ENCODE assay signal across 23 cellular contexts in genomic region chr14:102620413-102620812, GRCh38. TPM values are rescaled to one million over a fixed set of nuclear protein-coding genes. Genes with fewer than 3 reads are reported as not detected.
DNase-seq lines count a peak whose midpoint lies in the region; ATAC-seq and TF ChIP-seq lines count a peak whose summit lies in the region.
"Had no signal": no experiment of that assay in that cellular context is flagged by ENCODE, and none has a peak within 500 bp of the region (broad histone marks: within the 10 kb centered on the region; RNA-seq: fewer than 3 reads in every experiment).

No MANE protein-coding gene starts in this region.

- peaks cover 22% of the 10 kb centered on the region for H4K20me1 ChIP-seq in GM23338 (replicated peaks; ENCODE audit: insufficient read depth)

- H2AFZ ChIP-seq in GM23338 = no peak overlapping the region
- H2AFZ ChIP-seq: neural progenitor cell had no signal

- H3K4me1 Mint-ChIP-seq in GM23338 = peaks cover 19% of the 10 kb centered on the region
- peaks cover 39 to 60% of the 10 kb centered on the region in 2 donors for H3K4me1 Mint-ChIP-seq in stimulated activated naive B cell treated with anti-CD40 and anti-IgM and Interleukin-4, amounts not matched to agents 10 μg/mL and 1 μg/mL and 100 μg/mL, for 72 hours

- peaks cover 23% of the 10 kb centered on the region for H3K4me1 ChIP-seq in GM23338 (ENCODE audit: insufficient read depth)
- H3K4me1 ChIP-seq: Caco-2 had no signal

- peaks cover 4% of the 10 kb centered on the region; the same call in 1 of the 3 replicates for H3K36me3 Mint-ChIP-seq in GM23338 (ENCODE audit: low read depth)
- peaks cover 10 to 23% of the 10 kb centered on the region in 2 donors for H3K36me3 Mint-ChIP-seq in stimulated activated naive B cell treated with anti-CD40 and anti-IgM and Interleukin-4, amounts not matched to agents 10 μg/mL and 1 μg/mL and 100 μg/mL, for 72 hours

- peak overlapping the region; percentile 45; the same call in 1 of the 2 replicates for H3K27ac ChIP-seq in GM23338 (ENCODE audit: low read depth)
- H3K27ac ChIP-seq: neural progenitor cell, upper lobe of right lung had no signal

- H3K27me3 ChIP-seq in GM23338 (ENCODE audit: insufficient read depth) = no peaks in the 10 kb centered on the region
- H3K27me3 ChIP-seq in kidney epithelial cell (ENCODE audit: control insufficient read depth, insufficient read depth, low read length) = no peaks in the 10 kb centered on the region
- H3K27me3 ChIP-seq: neural progenitor cell, upper lobe of right lung had no signal

- H3K27me3 Mint-ChIP-seq in GM23338 (ENCODE audit: insufficient read depth, low read depth, poor library complexity) = peaks cover 2% of the 10 kb centered on the region
- no peaks in the 10 kb centered on the region for H3K27me3 Mint-ChIP-seq in stimulated activated naive B cell treated with anti-CD40 and anti-IgM and Interleukin-4, amounts not matched to agents 10 μg/mL and 1 μg/mL and 100 μg/mL, for 72 hours
- H3K27me3 Mint-ChIP-seq: activated naive CD8-positive, alpha-beta T cell treated with anti-CD3 and anti-CD28 coated beads, Interleukin-2, amount 10 ng/mL, durations not matched to agents 7 days and 5 days; stimulated activated naive CD8-positive, alpha-beta T cell treated with anti-CD3 and anti-CD28 coated beads, Interleukin-15, Interleukin-2, amounts not matched to agents 100 ng/mL and 50 ng/mL, for 24 hours had no signal

- H3K4me3 Mint-ChIP-seq in GM23338 = no peak overlapping the region
- no peak overlapping the region for H3K4me3 Mint-ChIP-seq in stimulated activated naive B cell treated with anti-CD40 and anti-IgM and Interleukin-4, amounts not matched to agents 10 μg/mL and 1 μg/mL and 100 μg/mL, for 72 hours
- H3K4me3 Mint-ChIP-seq: activated CD8-positive, alpha-beta T cell treated with anti-CD3 and anti-CD28 coated beads, Interleukin-2, amount 10 ng/mL, durations not matched to agents 7 days and 5 days; activated naive CD8-positive, alpha-beta T cell treated with anti-CD3 and anti-CD28 coated beads, Interleukin-2, amount 10 ng/mL, durations not matched to agents 7 days and 5 days; neural progenitor cell; stimulated activated naive CD8-positive, alpha-beta T cell treated with anti-CD3 and anti-CD28 coated beads, Interleukin-15, Interleukin-2, amounts not matched to agents 100 ng/mL and 50 ng/mL, for 24 hours had no signal

- no peak for ATAC-seq in GM23338
- no peak for ATAC-seq in stimulated activated naive B cell treated with anti-CD40 and anti-IgM and Interleukin-4, amounts not matched to agents 10 μg/mL and 1 μg/mL and 100 μg/mL, for 72 hours (replicated peaks)
- ATAC-seq: activated CD8-positive, alpha-beta T cell treated with anti-CD3 and anti-CD28 coated beads, Interleukin-2, amount 10 ng/mL, durations not matched to agents 7 days and 5 days; Panc1; upper lobe of right lung had no signal

- CTCF ChIA-PET in AG04449 (lab: Yijun Ruan, JAX) (interaction anchor here (0.6 kb wide), 1 partner anchor 87 kb away, joined by 3 read pairs; no protein-coding TSS in a partner anchor), GM10248 (lab: Yijun Ruan, JAX) (interaction anchor here (1.1 to 7.4 kb wide), 4 partner anchors 11 to 74 kb away, joined by 3 to 51 read pairs (median 11); no protein-coding TSS in a partner anchor)

- H3K9me3 Mint-ChIP-seq in GM23338 = no peaks in the 10 kb centered on the region
- H3K9me3 Mint-ChIP-seq in stimulated activated naive B cell treated with anti-CD40 and anti-IgM and Interleukin-4, amounts not matched to agents 10 μg/mL and 1 μg/mL and 100 μg/mL, for 72 hours = no peaks in the 10 kb centered on the region
- H3K9me3 Mint-ChIP-seq: activated naive CD8-positive, alpha-beta T cell treated with anti-CD3 and anti-CD28 coated beads, Interleukin-2, amount 10 ng/mL, durations not matched to agents 7 days and 5 days; neural progenitor cell; stimulated activated naive CD8-positive, alpha-beta T cell treated with anti-CD3 and anti-CD28 coated beads, Interleukin-15, Interleukin-2, amounts not matched to agents 100 ng/mL and 50 ng/mL, for 24 hours had no signal

- TF ChIP-seq CTCF in AG04449 (IDR thresholded peaks at IDR 0.05; ENCODE audit: insufficient read depth, low read length, missing control alignments) (no peak), GM23338 (conservative IDR thresholded peaks at IDR 0.05; ENCODE audit: low read depth in 2 of 2) (no peak), kidney epithelial cell (IDR thresholded peaks at IDR 0.05; ENCODE audit: insufficient read depth, low read length, poor library complexity, severe bottlenecking) (no peak), GM10248 (IDR thresholded peaks at IDR 0.05; ENCODE audit: control extremely low read depth, extremely low read depth, low read depth, missing control alignments) (no peak)

- H3K9me2 ChIP-seq in GM23338 (ENCODE audit: insufficient read depth) = no peaks in the 10 kb centered on the region

- H3K4me3 ChIP-seq in AG04449 (ENCODE audit: low read depth, low read length) (no peak overlapping the region), GM23338 (no peak overlapping the region), kidney epithelial cell (ENCODE audit: low read depth, low read length) (no peak overlapping the region)
- H3K4me3 ChIP-seq: neural progenitor cell, upper lobe of right lung had no signal

- H3K27ac Mint-ChIP-seq in GM23338 = no peak overlapping the region
- H3K27ac Mint-ChIP-seq in stimulated activated naive B cell treated with anti-CD40 and anti-IgM and Interleukin-4, amounts not matched to agents 10 μg/mL and 1 μg/mL and 100 μg/mL, for 72 hours = no peak overlapping the region
- H3K27ac Mint-ChIP-seq: activated CD8-positive, alpha-beta T cell treated with anti-CD3 and anti-CD28 coated beads, Interleukin-2, amount 10 ng/mL, durations not matched to agents 7 days and 5 days; activated naive CD8-positive, alpha-beta T cell treated with anti-CD3 and anti-CD28 coated beads, Interleukin-2, amount 10 ng/mL, durations not matched to agents 7 days and 5 days; neural progenitor cell; stimulated activated naive CD8-positive, alpha-beta T cell treated with anti-CD3 and anti-CD28 coated beads, Interleukin-15, Interleukin-2, amounts not matched to agents 100 ng/mL and 50 ng/mL, for 24 hours had no signal

- 0 out of 2 replicates have a peak, but pooled peaks cover 6% of the 10 kb centered on the region for H3F3A ChIP-seq in GM23338 (replicated peaks; ENCODE audit: low read depth)

- POLR2A ChIA-PET in AG04449 (lab: Yijun Ruan, JAX) = no interaction called here
- POLR2A ChIA-PET in GM10248 (lab: Yijun Ruan, JAX) = no interaction called here

- peaks cover 100% of the 10 kb centered on the region for H3K79me2 ChIP-seq in GM23338 (replicated peaks; ENCODE audit: insufficient read depth)

- H3K4me2 ChIP-seq in GM23338 = no peak overlapping the region
- H3K4me2 ChIP-seq: neural progenitor cell had no signal

- DNase-seq in AG04449 (ENCODE audit: low read depth, low spot score) (peak; percentile 12), GM23338 (ENCODE audit: low spot score) (no peak), amniotic epithelial cell (ENCODE audit: low read depth) (peak; percentile 66), kidney epithelial cell (ENCODE audit: low read depth) (peak; percentile 29), NCI-H128 (lab: John Stamatoyannopoulos, UW; ENCODE audit: unreplicated experiment) (no peak), GM10248 (ENCODE audit: extremely low spot score) (no peak), dermis blood vessel endothelial cell (no peak)
- DNase-seq in stimulated activated naive B cell treated with anti-CD40 and anti-IgM and Interleukin-4, amounts not matched to agents 10 μg/mL and 1 μg/mL and 100 μg/mL, for 72 hours = no peak
- DNase-seq: activated CD8-positive, alpha-beta T cell treated with anti-CD3 and anti-CD28 coated beads, Interleukin-2, amount 10 ng/mL, durations not matched to agents 7 days and 5 days; activated naive CD8-positive, alpha-beta T cell treated with anti-CD3 and anti-CD28 coated beads, Interleukin-2, amount 10 ng/mL, durations not matched to agents 7 days and 5 days; Caco-2; caudate nucleus; effector CD8-positive, alpha-beta T cell; GF-D8; H7; hippocampal formation; Kasumi-1; kidney glomerular epithelial cell; NCI-H1436 treated with DMSO at 0.1 percent for 48 hours; upper lobe of right lung had no signal

- H3K36me3 ChIP-seq in GM23338 (ENCODE audit: insufficient read depth) (no peaks in the 10 kb centered on the region), kidney epithelial cell (ENCODE audit: control insufficient read depth, insufficient read depth, low read length) (no peaks in the 10 kb centered on the region)
- H3K36me3 ChIP-seq: upper lobe of right lung had no signal

TF ChIP-seq in GM23338, 12 proteins besides CTCF, POLR2A, EP300 and RAD21:
- TF ChIP-seq ZNF331 (CRISPR knock-in tag; IDR thresholded peaks at IDR 0.05; ENCODE audit: low read depth) = no peak
- no peak for TF ChIP-seq ZNF114 (CRISPR knock-in tag; IDR thresholded peaks at IDR 0.05)
- TF ChIP-seq STAT1 (IDR thresholded peaks at IDR 0.05; ENCODE audit: unreplicated experiment) = no peak

RNA-seq across cellular contexts. Expression of gene RCOR1, which starts 28.0 kb away (rescaled TPM):
- 24.1 and 26.1 TPM in 2 replicates for total RNA-seq in GM23338 (2014; rRNA removed; shearing (Covaris generic))
- polyA plus RNA-seq in GM23338 (2016; fragmentation: Nextera tagmentation; extraction: Ambion mirVana) = 7.6 and 8.7 TPM in 2 replicates
- 13.1 and 13.4 TPM in 2 replicates for total RNA-seq in kidney epithelial cell
- 14.0 and 24.6 TPM in 2 replicates for total RNA-seq in dermis blood vessel endothelial cell

Comparison
In these comparisons a context has a peak if more than half of its experiments do, and no peak if none do; other contexts are left out.
1. DNase-seq: peak in AG04449 (single experiment), amniotic epithelial cell (single experiment) and kidney epithelial cell (single experiment); none in GM23338 (single experiment), NCI-H128 (single experiment), GM10248 (single experiment), stimulated activated naive B cell treated with anti-CD40 and anti-IgM and Interleukin-4, amounts not matched to agents 10 μg/mL and 1 μg/mL and 100 μg/mL, for 72 hours (single experiment) and dermis blood vessel endothelial cell (single experiment).